1 cellular context compared by ENCODE assay signal in the genomic region with DNA sequence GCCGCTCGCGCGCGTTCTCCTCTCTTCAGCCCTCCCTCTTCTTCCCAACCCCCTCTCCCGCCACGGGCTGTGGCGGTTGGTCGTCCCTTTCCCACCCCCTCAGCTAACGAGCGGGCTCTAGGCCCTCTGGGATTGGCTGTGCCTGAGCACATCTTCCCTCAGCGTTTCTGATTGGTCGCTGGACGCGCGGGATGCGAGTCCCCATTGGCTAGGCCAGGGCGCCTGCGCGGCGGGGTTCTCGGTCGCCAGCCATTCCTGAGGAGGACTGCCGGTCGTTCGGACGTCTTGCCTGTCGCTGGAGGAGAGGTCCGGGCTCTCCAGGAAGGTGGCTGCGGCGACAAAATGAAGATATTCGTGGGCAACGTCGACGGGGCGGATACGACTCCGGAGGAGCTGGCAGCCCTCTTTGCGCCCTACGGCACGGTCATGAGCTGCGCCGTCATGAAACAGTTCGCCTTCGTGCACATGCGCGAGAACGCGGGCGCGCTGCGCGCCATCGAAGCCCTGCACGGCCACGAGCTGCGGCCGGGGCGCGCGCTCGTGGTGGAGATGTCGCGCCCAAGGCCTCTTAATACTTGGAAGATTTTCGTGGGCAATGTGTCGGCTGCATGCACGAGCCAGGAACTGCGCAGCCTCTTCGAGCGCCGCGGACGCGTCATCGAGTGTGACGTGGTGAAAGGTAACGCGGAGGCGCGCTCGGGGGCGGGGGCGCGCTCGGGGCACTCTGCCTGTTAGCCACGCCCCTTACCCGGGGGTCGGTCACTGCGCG.
TF ChIP-seq lines count a peak whose summit lies in the region.

A gene with protein sequence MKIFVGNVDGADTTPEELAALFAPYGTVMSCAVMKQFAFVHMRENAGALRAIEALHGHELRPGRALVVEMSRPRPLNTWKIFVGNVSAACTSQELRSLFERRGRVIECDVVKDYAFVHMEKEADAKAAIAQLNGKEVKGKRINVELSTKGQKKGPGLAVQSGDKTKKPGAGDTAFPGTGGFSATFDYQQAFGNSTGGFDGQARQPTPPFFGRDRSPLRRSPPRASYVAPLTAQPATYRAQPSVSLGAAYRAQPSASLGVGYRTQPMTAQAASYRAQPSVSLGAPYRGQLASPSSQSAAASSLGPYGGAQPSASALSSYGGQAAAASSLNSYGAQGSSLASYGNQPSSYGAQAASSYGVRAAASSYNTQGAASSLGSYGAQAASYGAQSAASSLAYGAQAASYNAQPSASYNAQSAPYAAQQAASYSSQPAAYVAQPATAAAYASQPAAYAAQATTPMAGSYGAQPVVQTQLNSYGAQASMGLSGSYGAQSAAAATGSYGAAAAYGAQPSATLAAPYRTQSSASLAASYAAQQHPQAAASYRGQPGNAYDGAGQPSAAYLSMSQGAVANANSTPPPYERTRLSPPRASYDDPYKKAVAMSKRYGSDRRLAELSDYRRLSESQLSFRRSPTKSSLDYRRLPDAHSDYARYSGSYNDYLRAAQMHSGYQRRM (plus strand): TSS at position 252 of the 769 bp plus-strand sequence. CDS start 91 bp downstream, at position 343.

TF ChIP-seq in GM12878, 131 proteins besides CTCF, POLR2A, EP300 and RAD21 (continued from another document and continues in another):
- TF ChIP-seq, protein P1, sequence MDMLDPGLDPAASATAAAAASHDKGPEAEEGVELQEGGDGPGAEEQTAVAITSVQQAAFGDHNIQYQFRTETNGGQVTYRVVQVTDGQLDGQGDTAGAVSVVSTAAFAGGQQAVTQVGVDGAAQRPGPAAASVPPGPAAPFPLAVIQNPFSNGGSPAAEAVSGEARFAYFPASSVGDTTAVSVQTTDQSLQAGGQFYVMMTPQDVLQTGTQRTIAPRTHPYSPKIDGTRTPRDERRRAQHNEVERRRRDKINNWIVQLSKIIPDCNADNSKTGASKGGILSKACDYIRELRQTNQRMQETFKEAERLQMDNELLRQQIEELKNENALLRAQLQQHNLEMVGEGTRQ (IDR thresholded peaks at IDR 0.05; ENCODE audit: borderline replicate concordance, low read depth, low read length), result no peak
- TF ChIP-seq FOS (IDR thresholded peaks at IDR 0.05; ENCODE audit: borderline replicate concordance, extremely low read depth, insufficient read length), result peak; percentile 67
- TF ChIP-seq YY1 (IDR thresholded peaks at IDR 0.05; ENCODE audit: low read depth, low read length), result peak; percentile 90
- TF ChIP-seq BHLHE40 (IDR thresholded peaks at IDR 0.05; ENCODE audit: borderline replicate concordance in 1 of 2, low read depth in 2 of 2, low read length in 1 of 2), result peak; percentile 34 to 78; a peak in 3 of 4 replicates
- no peak for TF ChIP-seq BMI1 (IDR thresholded peaks at IDR 0.05; ENCODE audit: borderline replicate concordance)
- TF ChIP-seq BACH1 (IDR thresholded peaks at IDR 0.05; ENCODE audit: borderline replicate concordance), result peak; percentile 83; the same call in 1 of the 2 replicates
- TF ChIP-seq, protein P2, sequence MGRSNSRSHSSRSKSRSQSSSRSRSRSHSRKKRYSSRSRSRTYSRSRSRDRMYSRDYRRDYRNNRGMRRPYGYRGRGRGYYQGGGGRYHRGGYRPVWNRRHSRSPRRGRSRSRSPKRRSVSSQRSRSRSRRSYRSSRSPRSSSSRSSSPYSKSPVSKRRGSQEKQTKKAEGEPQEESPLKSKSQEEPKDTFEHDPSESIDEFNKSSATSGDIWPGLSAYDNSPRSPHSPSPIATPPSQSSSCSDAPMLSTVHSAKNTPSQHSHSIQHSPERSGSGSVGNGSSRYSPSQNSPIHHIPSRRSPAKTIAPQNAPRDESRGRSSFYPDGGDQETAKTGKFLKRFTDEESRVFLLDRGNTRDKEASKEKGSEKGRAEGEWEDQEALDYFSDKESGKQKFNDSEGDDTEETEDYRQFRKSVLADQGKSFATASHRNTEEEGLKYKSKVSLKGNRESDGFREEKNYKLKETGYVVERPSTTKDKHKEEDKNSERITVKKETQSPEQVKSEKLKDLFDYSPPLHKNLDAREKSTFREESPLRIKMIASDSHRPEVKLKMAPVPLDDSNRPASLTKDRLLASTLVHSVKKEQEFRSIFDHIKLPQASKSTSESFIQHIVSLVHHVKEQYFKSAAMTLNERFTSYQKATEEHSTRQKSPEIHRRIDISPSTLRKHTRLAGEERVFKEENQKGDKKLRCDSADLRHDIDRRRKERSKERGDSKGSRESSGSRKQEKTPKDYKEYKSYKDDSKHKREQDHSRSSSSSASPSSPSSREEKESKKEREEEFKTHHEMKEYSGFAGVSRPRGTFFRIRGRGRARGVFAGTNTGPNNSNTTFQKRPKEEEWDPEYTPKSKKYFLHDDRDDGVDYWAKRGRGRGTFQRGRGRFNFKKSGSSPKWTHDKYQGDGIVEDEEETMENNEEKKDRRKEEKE (IDR thresholded peaks at IDR 0.05), result no peak
- no peak for TF ChIP-seq FOXK2 (IDR thresholded peaks at IDR 0.05)
- TF ChIP-seq MTA2 (IDR thresholded peaks at IDR 0.05; ENCODE audit: low read depth), result no peak
- TF ChIP-seq, protein P3, sequence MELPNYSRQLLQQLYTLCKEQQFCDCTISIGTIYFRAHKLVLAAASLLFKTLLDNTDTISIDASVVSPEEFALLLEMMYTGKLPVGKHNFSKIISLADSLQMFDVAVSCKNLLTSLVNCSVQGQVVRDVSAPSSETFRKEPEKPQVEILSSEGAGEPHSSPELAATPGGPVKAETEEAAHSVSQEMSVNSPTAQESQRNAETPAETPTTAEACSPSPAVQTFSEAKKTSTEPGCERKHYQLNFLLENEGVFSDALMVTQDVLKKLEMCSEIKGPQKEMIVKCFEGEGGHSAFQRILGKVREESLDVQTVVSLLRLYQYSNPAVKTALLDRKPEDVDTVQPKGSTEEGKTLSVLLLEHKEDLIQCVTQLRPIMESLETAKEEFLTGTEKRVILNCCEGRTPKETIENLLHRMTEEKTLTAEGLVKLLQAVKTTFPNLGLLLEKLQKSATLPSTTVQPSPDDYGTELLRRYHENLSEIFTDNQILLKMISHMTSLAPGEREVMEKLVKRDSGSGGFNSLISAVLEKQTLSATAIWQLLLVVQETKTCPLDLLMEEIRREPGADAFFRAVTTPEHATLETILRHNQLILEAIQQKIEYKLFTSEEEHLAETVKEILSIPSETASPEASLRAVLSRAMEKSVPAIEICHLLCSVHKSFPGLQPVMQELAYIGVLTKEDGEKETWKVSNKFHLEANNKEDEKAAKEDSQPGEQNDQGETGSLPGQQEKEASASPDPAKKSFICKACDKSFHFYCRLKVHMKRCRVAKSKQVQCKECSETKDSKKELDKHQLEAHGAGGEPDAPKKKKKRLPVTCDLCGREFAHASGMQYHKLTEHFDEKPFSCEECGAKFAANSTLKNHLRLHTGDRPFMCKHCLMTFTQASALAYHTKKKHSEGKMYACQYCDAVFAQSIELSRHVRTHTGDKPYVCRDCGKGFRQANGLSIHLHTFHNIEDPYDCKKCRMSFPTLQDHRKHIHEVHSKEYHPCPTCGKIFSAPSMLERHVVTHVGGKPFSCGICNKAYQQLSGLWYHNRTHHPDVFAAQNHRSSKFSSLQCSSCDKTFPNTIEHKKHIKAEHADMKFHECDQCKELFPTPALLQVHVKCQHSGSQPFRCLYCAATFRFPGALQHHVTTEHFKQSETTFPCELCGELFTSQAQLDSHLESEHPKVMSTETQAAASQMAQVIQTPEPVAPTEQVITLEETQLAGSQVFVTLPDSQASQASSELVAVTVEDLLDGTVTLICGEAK (IDR thresholded peaks at IDR 0.05; ENCODE audit: borderline replicate concordance), result no peak
- no peak; the same call in 1 of the 2 replicates for TF ChIP-seq NFIC (IDR thresholded peaks at IDR 0.05; ENCODE audit: low read depth, low read length)
- no peak for TF ChIP-seq MEF2B (IDR thresholded peaks at IDR 0.05; ENCODE audit: partially characterized antibody, poor library complexity, severe bottlenecking)
- TF ChIP-seq, protein P4, sequence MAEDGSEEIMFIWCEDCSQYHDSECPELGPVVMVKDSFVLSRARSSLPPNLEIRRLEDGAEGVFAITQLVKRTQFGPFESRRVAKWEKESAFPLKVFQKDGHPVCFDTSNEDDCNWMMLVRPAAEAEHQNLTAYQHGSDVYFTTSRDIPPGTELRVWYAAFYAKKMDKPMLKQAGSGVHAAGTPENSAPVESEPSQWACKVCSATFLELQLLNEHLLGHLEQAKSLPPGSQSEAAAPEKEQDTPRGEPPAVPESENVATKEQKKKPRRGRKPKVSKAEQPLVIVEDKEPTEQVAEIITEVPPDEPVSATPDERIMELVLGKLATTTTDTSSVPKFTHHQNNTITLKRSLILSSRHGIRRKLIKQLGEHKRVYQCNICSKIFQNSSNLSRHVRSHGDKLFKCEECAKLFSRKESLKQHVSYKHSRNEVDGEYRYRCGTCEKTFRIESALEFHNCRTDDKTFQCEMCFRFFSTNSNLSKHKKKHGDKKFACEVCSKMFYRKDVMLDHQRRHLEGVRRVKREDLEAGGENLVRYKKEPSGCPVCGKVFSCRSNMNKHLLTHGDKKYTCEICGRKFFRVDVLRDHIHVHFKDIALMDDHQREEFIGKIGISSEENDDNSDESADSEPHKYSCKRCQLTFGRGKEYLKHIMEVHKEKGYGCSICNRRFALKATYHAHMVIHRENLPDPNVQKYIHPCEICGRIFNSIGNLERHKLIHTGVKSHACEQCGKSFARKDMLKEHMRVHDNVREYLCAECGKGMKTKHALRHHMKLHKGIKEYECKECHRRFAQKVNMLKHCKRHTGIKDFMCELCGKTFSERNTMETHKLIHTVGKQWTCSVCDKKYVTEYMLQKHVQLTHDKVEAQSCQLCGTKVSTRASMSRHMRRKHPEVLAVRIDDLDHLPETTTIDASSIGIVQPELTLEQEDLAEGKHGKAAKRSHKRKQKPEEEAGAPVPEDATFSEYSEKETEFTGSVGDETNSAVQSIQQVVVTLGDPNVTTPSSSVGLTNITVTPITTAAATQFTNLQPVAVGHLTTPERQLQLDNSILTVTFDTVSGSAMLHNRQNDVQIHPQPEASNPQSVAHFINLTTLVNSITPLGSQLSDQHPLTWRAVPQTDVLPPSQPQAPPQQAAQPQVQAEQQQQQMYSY (CRISPR knock-in tag; IDR thresholded peaks at IDR 0.05), result peak; percentile 68; the same call in 1 of the 2 replicates
- peak; percentile 82 for TF ChIP-seq ZNF207 (IDR thresholded peaks at IDR 0.05; ENCODE audit: borderline replicate concordance)
- TF ChIP-seq CEBPB (IDR thresholded peaks at IDR 0.05; ENCODE audit: borderline replicate concordance in 1 of 2, low read depth in 2 of 2, low read length in 2 of 2), result no peak
- TF ChIP-seq, protein P5, sequence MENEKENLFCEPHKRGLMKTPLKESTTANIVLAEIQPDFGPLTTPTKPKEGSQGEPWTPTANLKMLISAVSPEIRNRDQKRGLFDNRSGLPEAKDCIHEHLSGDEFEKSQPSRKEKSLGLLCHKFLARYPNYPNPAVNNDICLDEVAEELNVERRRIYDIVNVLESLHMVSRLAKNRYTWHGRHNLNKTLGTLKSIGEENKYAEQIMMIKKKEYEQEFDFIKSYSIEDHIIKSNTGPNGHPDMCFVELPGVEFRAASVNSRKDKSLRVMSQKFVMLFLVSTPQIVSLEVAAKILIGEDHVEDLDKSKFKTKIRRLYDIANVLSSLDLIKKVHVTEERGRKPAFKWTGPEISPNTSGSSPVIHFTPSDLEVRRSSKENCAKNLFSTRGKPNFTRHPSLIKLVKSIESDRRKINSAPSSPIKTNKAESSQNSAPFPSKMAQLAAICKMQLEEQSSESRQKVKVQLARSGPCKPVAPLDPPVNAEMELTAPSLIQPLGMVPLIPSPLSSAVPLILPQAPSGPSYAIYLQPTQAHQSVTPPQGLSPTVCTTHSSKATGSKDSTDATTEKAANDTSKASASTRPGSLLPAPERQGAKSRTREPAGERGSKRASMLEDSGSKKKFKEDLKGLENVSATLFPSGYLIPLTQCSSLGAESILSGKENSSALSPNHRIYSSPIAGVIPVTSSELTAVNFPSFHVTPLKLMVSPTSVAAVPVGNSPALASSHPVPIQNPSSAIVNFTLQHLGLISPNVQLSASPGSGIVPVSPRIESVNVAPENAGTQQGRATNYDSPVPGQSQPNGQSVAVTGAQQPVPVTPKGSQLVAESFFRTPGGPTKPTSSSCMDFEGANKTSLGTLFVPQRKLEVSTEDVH (IDR thresholded peaks at IDR 0.05; ENCODE audit: low read depth, partially characterized antibody), result no peak
- TF ChIP-seq TCF7 (IDR thresholded peaks at IDR 0.05; ENCODE audit: borderline replicate concordance), result no peak
- TF ChIP-seq NFYA (IDR thresholded peaks at IDR 0.05; ENCODE audit: borderline replicate concordance, low read depth, low read length), result peak; percentile 40; the same call in 1 of the 2 replicates
- peak; percentile 94 for TF ChIP-seq SP1 (IDR thresholded peaks at IDR 0.05; ENCODE audit: low read depth, low read length)
- no peak for TF ChIP-seq KAT2A (conservative IDR thresholded peaks at IDR 0.05; ENCODE audit: control insufficient read depth, low read depth, low read length)
- TF ChIP-seq JUNB (IDR thresholded peaks at IDR 0.05), result no peak; the same call in 1 of the 2 replicates
- no peak for TF ChIP-seq GATAD2B (conservative IDR thresholded peaks at IDR 0.05; ENCODE audit: low read depth)
- TF ChIP-seq CHD4 (IDR thresholded peaks at IDR 0.05), result no peak
- no peak for TF ChIP-seq SPI1 (IDR thresholded peaks at IDR 0.05; ENCODE audit: borderline replicate concordance, insufficient read depth, low read depth, low read length)
- TF ChIP-seq BRCA1 (IDR thresholded peaks at IDR 0.05; ENCODE audit: low read depth, low read length), result no peak; the same call in 1 of the 2 replicates
- TF ChIP-seq RBBP5 (conservative IDR thresholded peaks at IDR 0.05), result no peak
- TF ChIP-seq RCOR1 (conservative IDR thresholded peaks at IDR 0.05; ENCODE audit: low read depth, low read length), result no peak
- TF ChIP-seq EZH2 (IDR thresholded peaks at IDR 0.05; ENCODE audit: borderline replicate concordance, control insufficient read depth, low read depth, low read length), result no peak
- TF ChIP-seq RB1 (IDR thresholded peaks at IDR 0.05; ENCODE audit: borderline replicate concordance), result no peak
- no peak for TF ChIP-seq NR2C2 (IDR thresholded peaks at IDR 0.05; ENCODE audit: borderline replicate concordance, control insufficient read depth, insufficient read length, low read depth)
- TF ChIP-seq MEF2A (IDR thresholded peaks at IDR 0.05; ENCODE audit: insufficient read depth, low read depth, low read length), result 0 out of 2 replicates have a peak, but pooled peaks have one; percentile 6
- TF ChIP-seq, protein P6, sequence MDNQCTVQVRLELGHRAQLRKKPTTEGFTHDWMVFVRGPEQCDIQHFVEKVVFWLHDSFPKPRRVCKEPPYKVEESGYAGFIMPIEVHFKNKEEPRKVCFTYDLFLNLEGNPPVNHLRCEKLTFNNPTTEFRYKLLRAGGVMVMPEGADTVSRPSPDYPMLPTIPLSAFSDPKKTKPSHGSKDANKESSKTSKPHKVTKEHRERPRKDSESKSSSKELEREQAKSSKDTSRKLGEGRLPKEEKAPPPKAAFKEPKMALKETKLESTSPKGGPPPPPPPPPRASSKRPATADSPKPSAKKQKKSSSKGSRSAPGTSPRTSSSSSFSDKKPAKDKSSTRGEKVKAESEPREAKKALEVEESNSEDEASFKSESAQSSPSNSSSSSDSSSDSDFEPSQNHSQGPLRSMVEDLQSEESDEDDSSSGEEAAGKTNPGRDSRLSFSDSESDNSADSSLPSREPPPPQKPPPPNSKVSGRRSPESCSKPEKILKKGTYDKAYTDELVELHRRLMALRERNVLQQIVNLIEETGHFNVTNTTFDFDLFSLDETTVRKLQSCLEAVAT (IDR thresholded peaks at IDR 0.05), result peak; percentile 34; the same call in 1 of the 2 replicates
- TF ChIP-seq ATF7 (IDR thresholded peaks at IDR 0.05; ENCODE audit: low read depth), result peak; percentile 31; the same call in 1 of the 2 replicates
- TF ChIP-seq SMAD5 (IDR thresholded peaks at IDR 0.05; ENCODE audit: low read depth), result peak; percentile 98
- no peak for TF ChIP-seq TCF12 (IDR thresholded peaks at IDR 0.05; ENCODE audit: low read depth, low read length)
- no peak; the same call in 1 of the 2 replicates for TF ChIP-seq EED (IDR thresholded peaks at IDR 0.05; ENCODE audit: low read depth)
- TF ChIP-seq MYC (IDR thresholded peaks at IDR 0.05; ENCODE audit: insufficient read depth, insufficient read length, insufficient replicate concordance, low read length, severe bottlenecking), result no peak
